ENCODE assay signal across 8 cellular contexts in genomic region chr17:29131814-29132682, GRCh38. TPM values are rescaled to one million over a fixed set of nuclear protein-coding genes. Genes with fewer than 3 reads are reported as not detected.
DNase-seq lines count a peak whose midpoint lies in the region; ATAC-seq, FAIRE-seq and TF ChIP-seq lines count a peak whose summit lies in the region.

No MANE protein-coding gene starts in this region.

- DNase-seq in Daoy (ENCODE audit: low read depth) (peak; percentile 77), NCI-H226 (peak; percentile 89), fibroblast of gingiva (ENCODE audit: low read depth) (peak; percentile 92), sciatic nerve (ENCODE audit: low spot score) (no peak), DMS53 (lab: John Stamatoyannopoulos, UW) (no peak), D721Med (ENCODE audit: insufficient read length, low spot score) (no peak), HEK293T (ENCODE audit: extremely low spot score) (no peak)

- TF ChIP-seq CTCF in D721Med (IDR thresholded peaks at IDR 0.05; ENCODE audit: insufficient read depth, missing control alignments): no peak

- CTCF ChIA-PET in HEK293T (lab: Yijun Ruan, JAX): interaction anchor here (0.6 to 2.9 kb wide), 8 partner anchors 8 to 779 kb away, joined by 3 to 18 read pairs (median 4); no protein-coding TSS in a partner anchor

- POLR2A ChIA-PET in HEK293T (lab: Yijun Ruan, JAX): interaction anchor here (0.7 to 1.8 kb wide), 3 partner anchors 8 to 180 kb away, joined by 3 to 9 read pairs (median 3); no protein-coding TSS in a partner anchor

- ATAC-seq in sciatic nerve: peak; percentile 78
- no peak for ATAC-seq in HG02678 (IDR thresholded peaks at IDR 0.05; ENCODE audit: unreplicated experiment)

- intact Hi-C loops in sciatic nerve (cut with DNase I): no loop called here

- no peak for FAIRE-seq in D721Med (lab: Jason Lieb, UNC)

TF ChIP-seq in HEK293T, 16 proteins besides CTCF, POLR2A, EP300 and RAD21:
- no peak for TF ChIP-seq TARDBP (IDR thresholded peaks at IDR 0.05)
- no peak for TF ChIP-seq HDGF (IDR thresholded peaks at IDR 0.05; ENCODE audit: borderline replicate concordance)
- TF ChIP-seq SP1 (IDR thresholded peaks at IDR 0.05): no peak
- TF ChIP-seq CTBP1 (IDR thresholded peaks at IDR 0.05; ENCODE audit: borderline replicate concordance): no peak
- TF ChIP-seq FOXM1 (IDR thresholded peaks at IDR 0.05; ENCODE audit: borderline replicate concordance): no peak
- TF ChIP-seq L3MBTL2 (conservative IDR thresholded peaks at IDR 0.05): no peak
- no peak for TF ChIP-seq BHLHE40 (IDR thresholded peaks at IDR 0.05; ENCODE audit: borderline replicate concordance)
- no peak for TF ChIP-seq ARNT (IDR thresholded peaks at IDR 0.05)
- no peak for TF ChIP-seq ELF4 (IDR thresholded peaks at IDR 0.05)
- no peak for TF ChIP-seq PKNOX1 (IDR thresholded peaks at IDR 0.05)
- TF ChIP-seq SUZ12 (IDR thresholded peaks at IDR 0.05): no peak
- TF ChIP-seq FOXA1 (IDR thresholded peaks at IDR 0.05): no peak
- no peak for TF ChIP-seq FOXK2 (IDR thresholded peaks at IDR 0.05)
- no peak for TF ChIP-seq ZNF384 (IDR thresholded peaks at IDR 0.05)

RNA-seq across cellular contexts. Expression of gene MYO18A, which starts 48.1 kb away (rescaled TPM):
- total RNA-seq in Daoy (2014; rRNA removed; shearing (Covaris generic)): 11.9 and 20.1 TPM in 2 replicates
- 109 TPM for total RNA-seq in sciatic nerve

Comparison
In these comparisons a context has a peak if more than half of its experiments do, and no peak if none do; other contexts are left out.
1. DNase-seq: peak in Daoy (single experiment), NCI-H226 (single experiment) and fibroblast of gingiva (single experiment); none in sciatic nerve (single experiment), DMS53 (single experiment), D721Med (single experiment) and HEK293T (single experiment).